In the genomic region with DNA sequence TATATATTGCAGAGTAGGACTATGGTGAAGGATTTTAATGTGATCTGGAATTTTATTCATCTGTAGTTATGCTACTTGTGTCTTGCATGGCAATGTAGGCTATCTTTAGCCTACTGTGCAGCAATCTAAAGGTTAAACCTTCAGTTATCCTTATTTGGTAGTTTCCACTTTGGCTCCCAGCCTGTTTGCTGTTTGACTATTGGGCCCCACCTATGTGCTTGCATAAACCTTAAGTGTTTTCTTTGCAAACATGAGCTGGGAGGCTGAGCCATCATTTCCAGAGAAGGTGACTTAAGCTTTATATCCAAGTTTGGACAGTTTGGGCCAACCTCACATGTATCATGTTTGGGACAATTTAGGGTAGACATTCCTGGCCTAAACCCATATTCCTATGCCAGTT, we compare ENCODE assay signal across 27 cellular contexts.
DNase-seq lines count a peak whose midpoint lies in the region; ATAC-seq and TF ChIP-seq lines count a peak whose summit lies in the region.
"Had no signal": no experiment of that assay in that cellular context is flagged by ENCODE, and none has a peak within 500 bp of the region (broad histone marks: within the 10 kb centered on the region; RNA-seq: fewer than 3 reads in every experiment).

No MANE protein-coding gene starts in this region.

- H3K4me1 ChIP-seq in lower lobe of right lung = no peaks in the 10 kb centered on the region
- no peaks in the 10 kb centered on the region for H3K4me1 ChIP-seq in psoas muscle
- H3K4me1 ChIP-seq: A549; BLaER1 treated with 17β-estradiol and CSF1 and Interleukin-3, amounts not matched to agents 10 nM and 100 nM; HAP-1 had no signal

- no peaks in the 10 kb centered on the region for H3K36me3 ChIP-seq in lower lobe of right lung
- no peaks in the 10 kb centered on the region for H3K36me3 ChIP-seq in psoas muscle (ENCODE audit: insufficient read depth in 1 of 2, low read depth in 1 of 2)
- H3K36me3 ChIP-seq: BLaER1 treated with 17β-estradiol and CSF1 and Interleukin-3, amounts not matched to agents 10 nM and 100 nM; HAP-1 had no signal

- H3K4me3 ChIP-seq in lower lobe of right lung (no peak overlapping the region), psoas muscle (no peak overlapping the region)
- H3K4me3 ChIP-seq: A549; BLaER1 treated with 17β-estradiol and CSF1 and Interleukin-3, amounts not matched to agents 10 nM and 100 nM; GM12878; HAP-1; PC-9 had no signal

- H3K27ac ChIP-seq in lower lobe of right lung (no peak overlapping the region), psoas muscle (no peak overlapping the region)
- H3K27ac ChIP-seq: A549; BLaER1 treated with 17β-estradiol and CSF1 and Interleukin-3, amounts not matched to agents 10 nM and 100 nM; KMS-11; PC-9 had no signal

- H3K27me3 ChIP-seq in lower lobe of right lung (ENCODE audit: low read depth) = no peaks in the 10 kb centered on the region
- no peaks in the 10 kb centered on the region for H3K27me3 ChIP-seq in psoas muscle (ENCODE audit: insufficient read depth in 3 of 3, low read length in 2 of 3)
- H3K27me3 ChIP-seq: BLaER1 treated with 17β-estradiol and CSF1 and Interleukin-3, amounts not matched to agents 10 nM and 100 nM had no signal

- H3K9me3 ChIP-seq in lower lobe of right lung = no peaks in the 10 kb centered on the region
- no peaks in the 10 kb centered on the region for H3K9me3 ChIP-seq in psoas muscle
- H3K9me3 ChIP-seq: A549, HAP-1 had no signal

- DNase-seq in DMS53 treated with DMSO at 0.1 percent for 48 hours (lab: John Stamatoyannopoulos, UW; ENCODE audit: unreplicated experiment) (peak; percentile 34), NCI-H2029 (lab: John Stamatoyannopoulos, UW) (peak; percentile 93), SHP77 treated with DMSO at 0.1 percent for 48 hours (lab: John Stamatoyannopoulos, UW) (peak; percentile 41), lower lobe of right lung (no peak), pons (ENCODE audit: low spot score) (no peak), Right ventricle myocardium inferior (ENCODE audit: missing footprints) (no peak), psoas muscle (no peak)
- DNase-seq: AML-193; CD4-positive, alpha-beta T cell; EL; GDM1; GOT3; HFFc6; NCI-H1092 treated with DMSO at 0.1 percent for 48 hours; NCI-H1436; NCI-H187 treated with DMSO at 0.1 percent for 48 hours; NCI-H446 treated with DMSO at 0.1 percent for 48 hours; NCI-H69; NK-92 treated with Interleukin-12 subunit alpha and Interleukin-12 subunit beta, amount 100 ng/mL, for 24 hours; PC-9; Right ventricle myocardium superior; T-helper 1 cell had no signal

- ATAC-seq in lower lobe of right lung (peak; percentile 74 to 77), Right ventricle myocardium inferior (no peak), psoas muscle (no peak)
- ATAC-seq: A549, GM12878 had no signal

- TF ChIP-seq CTCF in lower lobe of right lung (IDR thresholded peaks at IDR 0.05) = no peak
- TF ChIP-seq CTCF in psoas muscle (IDR thresholded peaks at IDR 0.05) = no peak

- intact Hi-C loops in lower lobe of right lung (cut with DNase I) = no loop called here
- intact Hi-C loops in Right ventricle myocardium inferior (cut with DNase I) = no loop called here
- intact Hi-C loops in psoas muscle (cut with DNase I) = no loop called here

Comparison
In these comparisons a context has a peak if more than half of its experiments do, and no peak if none do; other contexts are left out.
1. DNase-seq: peak in DMS53 treated with DMSO at 0.1 percent for 48 hours (single experiment), NCI-H2029 (single experiment) and SHP77 treated with DMSO at 0.1 percent for 48 hours (single experiment); none in lower lobe of right lung (single experiment), pons (single experiment), Right ventricle myocardium inferior (single experiment) and psoas muscle (0 of 2).
2. ATAC-seq: peak in lower lobe of right lung (2 of 2); none in Right ventricle myocardium inferior (single experiment) and psoas muscle (0 of 4).